ENCODE assay signal across 12 cellular contexts in genomic region chr5:14588145-14588544, GRCh38. TPM values are rescaled to one million over a fixed set of nuclear protein-coding genes. Genes with fewer than 3 reads are reported as not detected.
A peak's percentile ranks its signal among the peaks of the same experiment; 100 is the strongest.
DNase-seq lines count a peak whose midpoint lies in the region; ATAC-seq and TF ChIP-seq lines count a peak whose summit lies in the region.
"Had no signal": no experiment of that assay in that cellular context is flagged by ENCODE, and none has a peak within 500 bp of the region (broad histone marks: within the 10 kb centered on the region; RNA-seq: fewer than 3 reads in every experiment).

No MANE protein-coding gene starts in this region.

- no peak overlapping the region for H3K9ac ChIP-seq in SK-N-SH
- H3K9ac ChIP-seq: KMS-11 had no signal

- H3K4me3 ChIP-seq in SK-N-SH (ENCODE audit: low read depth in 2 of 2, low read length in 1 of 2): no peak overlapping the region
- H3K4me3 ChIP-seq: gastrocnemius medialis, vagina had no signal

- no peaks in the 10 kb centered on the region for H3K79me2 ChIP-seq in SK-N-SH (ENCODE audit: insufficient read depth)

- no peak overlapping the region for H3K4me2 ChIP-seq in SK-N-SH
- H3K4me2 ChIP-seq: KMS-11 had no signal

- H3K36me3 ChIP-seq in SK-N-SH (replicated peaks in 1 of 2; ENCODE audit: control insufficient read depth in 1 of 2, insufficient read depth in 2 of 2, low read length in 1 of 2): no peaks in the 10 kb centered on the region
- H3K36me3 ChIP-seq: gastrocnemius medialis, vagina had no signal

- peaks cover 0 to 26% of the 10 kb centered on the region in 2 experiments; a peak in 2 of 4 replicates for H3K4me1 ChIP-seq in SK-N-SH (ENCODE audit: control insufficient read depth in 1 of 2, insufficient read depth in 2 of 2, low read depth in 1 of 2, low read length in 1 of 2)
- H3K4me1 ChIP-seq: gastrocnemius medialis had no signal

- no peak for TF ChIP-seq CTCF in SK-N-SH (IDR thresholded peaks at IDR 0.05)

- no peaks in the 10 kb centered on the region for H3F3A ChIP-seq in SK-N-SH (replicated peaks; ENCODE audit: insufficient read depth)

- no peaks in the 10 kb centered on the region for H3K9me3 ChIP-seq in SK-N-SH
- H3K9me3 ChIP-seq: gastrocnemius medialis, vagina had no signal

- CTCF ChIA-PET in T-cell (lab: Charles Lee) (no interaction called here), SK-N-SH (lab: Yijun Ruan, JAX) (interaction anchor here (0.6 kb wide), 1 partner anchor 223 kb away, joined by 3 read pairs; no protein-coding TSS in a partner anchor)

- ATAC-seq in GM19395 (IDR thresholded peaks at IDR 0.05; ENCODE audit: unreplicated experiment) (peak; percentile 69), HG03066 (IDR thresholded peaks at IDR 0.05; ENCODE audit: low read depth, unreplicated experiment) (peak; percentile 57), T-cell (replicated peaks in 1 of 4) (no peak)
- ATAC-seq: gastrocnemius medialis had no signal

- TF ChIP-seq RAD21 in SK-N-SH (IDR thresholded peaks at IDR 0.05; ENCODE audit: low read length): no peak

- DNase-seq in Ammon's horn (ENCODE audit: low spot score) (peak; percentile 55), T-cell (no peak), SK-N-SH (no peak), GM19238 (ENCODE audit: insufficient read length, low spot score) (no peak), NCI-H2107 (lab: John Stamatoyannopoulos, UW) (no peak), nucleus accumbens (lab: John Stamatoyannopoulos, UW) (no peak)
- DNase-seq: gastrocnemius medialis, NCI-H526 treated with DMSO at 0.1 percent for 48 hours had no signal

- WGBS in SK-N-SH (ENCODE audit: low lambda C conversion rate): 53% methylated on average over 2 of the region's 2 CpGs

- POLR2A ChIA-PET in T-cell (lab: Charles Lee): no interaction called here
- POLR2A ChIA-PET in SK-N-SH (lab: Yijun Ruan, JAX): no interaction called here

- no peak for TF ChIP-seq EP300 in SK-N-SH (IDR thresholded peaks at IDR 0.05; ENCODE audit: borderline replicate concordance in 1 of 2, low read depth in 1 of 2, low read length in 1 of 2)

- no peaks in the 10 kb centered on the region for H3K36me3 Mint-ChIP-seq in T-cell

- no peak overlapping the region for H3K4me3 Mint-ChIP-seq in T-cell

- H2AFZ ChIP-seq in SK-N-SH (ENCODE audit: low read depth): no peak overlapping the region

- H3K9me3 Mint-ChIP-seq in T-cell: no peaks in the 10 kb centered on the region

- H3K27me3 Mint-ChIP-seq in T-cell: no peaks in the 10 kb centered on the region

- H4K20me1 ChIP-seq in SK-N-SH (ENCODE audit: insufficient read depth): no peaks in the 10 kb centered on the region

- peaks cover 24% of the 10 kb centered on the region for H3K27me3 ChIP-seq in SK-N-SH (ENCODE audit: insufficient read depth)
- H3K27me3 ChIP-seq: gastrocnemius medialis, vagina had no signal

- H3K27ac ChIP-seq in SK-N-SH (ENCODE audit: low read depth in 2 of 2, low read length in 1 of 2): no peak overlapping the region
- H3K27ac ChIP-seq: gastrocnemius medialis, KMS-11, vagina had no signal

- H3K4me1 Mint-ChIP-seq in T-cell: peaks cover 88 to 94% (median 89%) of the 10 kb centered on the region in 3 donors

- peak overlapping the region; percentile 11 to 36 for H3K27ac Mint-ChIP-seq in T-cell

- no peaks in the 10 kb centered on the region for H3K9me2 ChIP-seq in SK-N-SH

TF ChIP-seq in SK-N-SH, 30 proteins besides CTCF, POLR2A, EP300 and RAD21:
- TF ChIP-seq, protein P1, sequence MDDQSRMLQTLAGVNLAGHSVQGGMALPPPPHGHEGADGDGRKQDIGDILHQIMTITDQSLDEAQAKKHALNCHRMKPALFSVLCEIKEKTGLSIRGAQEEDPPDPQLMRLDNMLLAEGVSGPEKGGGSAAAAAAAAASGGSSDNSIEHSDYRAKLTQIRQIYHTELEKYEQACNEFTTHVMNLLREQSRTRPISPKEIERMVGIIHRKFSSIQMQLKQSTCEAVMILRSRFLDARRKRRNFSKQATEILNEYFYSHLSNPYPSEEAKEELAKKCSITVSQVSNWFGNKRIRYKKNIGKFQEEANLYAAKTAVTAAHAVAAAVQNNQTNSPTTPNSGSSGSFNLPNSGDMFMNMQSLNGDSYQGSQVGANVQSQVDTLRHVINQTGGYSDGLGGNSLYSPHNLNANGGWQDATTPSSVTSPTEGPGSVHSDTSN (IDR thresholded peaks at IDR 0.05): no peak
- TF ChIP-seq, protein P2, sequence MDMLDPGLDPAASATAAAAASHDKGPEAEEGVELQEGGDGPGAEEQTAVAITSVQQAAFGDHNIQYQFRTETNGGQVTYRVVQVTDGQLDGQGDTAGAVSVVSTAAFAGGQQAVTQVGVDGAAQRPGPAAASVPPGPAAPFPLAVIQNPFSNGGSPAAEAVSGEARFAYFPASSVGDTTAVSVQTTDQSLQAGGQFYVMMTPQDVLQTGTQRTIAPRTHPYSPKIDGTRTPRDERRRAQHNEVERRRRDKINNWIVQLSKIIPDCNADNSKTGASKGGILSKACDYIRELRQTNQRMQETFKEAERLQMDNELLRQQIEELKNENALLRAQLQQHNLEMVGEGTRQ (IDR thresholded peaks at IDR 0.05; ENCODE audit: borderline replicate concordance, low read depth, low read length): no peak
- TF ChIP-seq EZH2phosphoT487 (IDR thresholded peaks at IDR 0.05; ENCODE audit: borderline replicate concordance, low read depth) (no peak), JUND (IDR thresholded peaks at IDR 0.05) (no peak), RXRA (IDR thresholded peaks at IDR 0.05; ENCODE audit: borderline replicate concordance, low read depth) (no peak), ELF1 (IDR thresholded peaks at IDR 0.05) (no peak), IRF3 (IDR thresholded peaks at IDR 0.05; ENCODE audit: low read depth, low read length) (no peak), REST (IDR thresholded peaks at IDR 0.05; ENCODE audit: low read depth, low read length) (no peak), FOSL2 (IDR thresholded peaks at IDR 0.05; ENCODE audit: borderline replicate concordance, low read depth) (no peak), CHD2 (IDR thresholded peaks at IDR 0.05; ENCODE audit: low read length, partially characterized antibody) (no peak), USF1 (IDR thresholded peaks at IDR 0.05; ENCODE audit: borderline replicate concordance, low read depth) (no peak)

RNA-seq across cellular contexts. Expression of gene OTULINL, which starts 6.6 kb away (rescaled TPM):
- total RNA-seq in T-cell: 10 to 100 TPM; 30.0 to 50.1 (median 32.6) TPM
- polyA plus RNA-seq in SK-N-SH (2012; rRNA removed): 0.26 and 0.62 TPM in 2 replicates
- polyA plus RNA-seq in SK-N-SH (2012; cell fraction: cytosol; rRNA removed): 0.36 and 0.39 TPM in 2 replicates
- polyA plus RNA-seq in SK-N-SH (2012; cell fraction: nucleus; rRNA removed): 0.09 and 0.12 TPM in 2 replicates

Comparison
In these comparisons a context has a peak if more than half of its experiments do, and no peak if none do; other contexts are left out.
1. ATAC-seq: peak in GM19395 (single experiment) and HG03066 (single experiment); none in T-cell (0 of 4).